Comparison of ENCODE assay signal across 1 cellular context in the genomic region with DNA sequence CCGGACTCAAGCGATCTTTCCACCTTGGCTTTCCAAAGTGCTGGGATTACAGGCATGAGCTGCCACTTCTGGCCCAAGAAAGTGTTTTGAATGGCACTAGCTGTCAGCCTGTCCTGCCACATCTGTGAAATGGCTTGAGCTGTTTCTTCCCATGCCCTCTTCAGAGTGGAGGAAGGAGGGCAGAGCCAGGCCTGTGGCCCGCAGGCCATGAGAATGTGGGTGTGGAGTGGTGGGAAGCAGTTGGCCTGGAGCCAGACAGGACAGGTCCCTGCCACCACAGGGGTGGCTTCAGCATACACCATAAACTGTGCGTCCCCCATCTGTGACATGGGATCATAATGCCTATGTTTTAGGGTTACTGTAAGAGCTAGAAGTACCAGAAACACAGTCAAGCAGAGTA.
TF ChIP-seq lines count a peak whose summit lies in the region.

No MANE protein-coding gene starts in this region.

TF ChIP-seq in K562, 482 proteins besides CTCF, POLR2A, EP300 and RAD21:
- no peak for TF ChIP-seq ZNF695 (CRISPR knock-in tag; IDR thresholded peaks at IDR 0.05)
- TF ChIP-seq TGIF2 (CRISPR knock-in tag; IDR thresholded peaks at IDR 0.05), result no peak
- peak; percentile 63 for TF ChIP-seq NFIC (IDR thresholded peaks at IDR 0.05)
- TF ChIP-seq ZBTB8A (IDR thresholded peaks at IDR 0.05; ENCODE audit: partially characterized antibody), result no peak
- TF ChIP-seq MCM7 (IDR thresholded peaks at IDR 0.05), result no peak
